Comparison of ENCODE assay signal across 8 cellular contexts in the genomic region with DNA sequence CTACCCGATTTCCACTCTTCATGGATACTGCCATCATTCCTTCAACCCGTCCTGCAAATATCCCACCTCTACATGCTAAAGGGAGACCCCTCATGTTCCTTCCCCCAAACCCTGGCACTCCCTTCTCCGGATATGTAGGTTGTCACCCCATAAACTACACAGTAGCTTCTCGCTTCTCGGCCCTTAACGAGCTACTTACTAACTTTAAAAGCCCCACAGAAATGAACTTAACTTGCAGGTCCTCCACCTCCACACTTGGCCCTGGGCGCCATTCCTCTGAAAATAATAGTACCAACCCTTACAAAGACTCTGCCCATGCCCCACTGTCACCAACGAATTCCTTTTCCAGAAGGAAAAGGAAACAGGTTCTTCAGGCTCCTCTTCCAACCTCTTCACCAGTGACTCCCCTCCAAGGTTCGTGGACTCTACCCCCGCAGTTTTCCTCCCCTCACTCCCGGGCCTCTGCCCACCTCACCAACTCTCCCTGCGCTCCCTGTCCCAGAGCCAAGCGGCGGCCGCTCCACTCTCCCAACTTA. TPM values are rescaled to one million over a fixed set of nuclear protein-coding genes. Genes with fewer than 3 reads are reported as not detected.
DNase-seq lines count a peak whose midpoint lies in the region; TF ChIP-seq lines count a peak whose summit lies in the region.

No MANE protein-coding gene starts in this region.

- peaks cover 9% of the 10 kb centered on the region for H3K36me3 ChIP-seq in mesodermal cell (ENCODE audit: control insufficient read depth, insufficient read depth, low read length)

- CTCF ChIA-PET in MCF 10A (lab: Yijun Ruan, JAX) = interaction anchor here (1.0 to 1.3 kb wide), 2 partner anchors 40 to 61 kb away, joined by 3 to 4 read pairs; no protein-coding TSS in a partner anchor

- peak overlapping the region; percentile 81 for H3K27ac Mint-ChIP-seq in HFFc6
- peak overlapping the region; percentile 94 for H3K27ac Mint-ChIP-seq in MCF 10A (ENCODE audit: low read depth, unreplicated experiment)

- no TSS peak for BruUV-seq in MCF 10A (replicated peaks; lab: Mats Ljungman, UMichigan)

- intact Hi-C loops in MCF 10A (cut with micrococcal nuclease) = no loop called here

- H3K4me3 Mint-ChIP-seq in HFFc6 (peak overlapping the region; percentile 99), MCF 10A (ENCODE audit: unreplicated experiment) (peak overlapping the region; percentile 100)

- peak overlapping the region; percentile 99 for H3K4me3 ChIP-seq in mesodermal cell (ENCODE audit: extremely low read depth, insufficient read depth, low read length, poor library complexity, severe bottlenecking)

- H3K4me1 Mint-ChIP-seq in HFFc6 (ENCODE audit: low read depth) (peaks cover 35% of the 10 kb centered on the region), MCF 10A (ENCODE audit: insufficient read depth, unreplicated experiment) (peaks cover 39% of the 10 kb centered on the region)

- H3K27ac ChIP-seq in 22Rv1 = peak overlapping the region; percentile 76
- no peak overlapping the region for H3K27ac ChIP-seq in mesodermal cell (ENCODE audit: low read depth, low read length, severe bottlenecking)

- no peaks in the 10 kb centered on the region; the same call in 1 of the 2 replicates for H3K27me3 Mint-ChIP-seq in HFFc6 (ENCODE audit: insufficient read depth)
- H3K27me3 Mint-ChIP-seq in MCF 10A (ENCODE audit: insufficient read depth, unreplicated experiment) = no peaks in the 10 kb centered on the region

- H3K4me1 ChIP-seq in mesodermal cell (ENCODE audit: control insufficient read depth, insufficient read depth, low read length, poor library complexity, severe bottlenecking) = no peaks in the 10 kb centered on the region

- 23 to 26% methylated on average over 15 of the region's 15 CpGs for WGBS in mesodermal cell (ENCODE audit: insufficient coverage in 2 of 2), 2 experiments

- POLR2A ChIA-PET in MCF 10A (lab: Yijun Ruan, JAX) = interaction anchor here (0.6 to 3.3 kb wide), 11 partner anchors 11 to 69 kb away, joined by 3 to 13 read pairs (median 4); no protein-coding TSS in a partner anchor

- no peak for DNase-seq in HFFc6
- DNase-seq in MCF 10A (ENCODE audit: unreplicated experiment) = no peak
- DNase-seq in NCI-H2196 (lab: John Stamatoyannopoulos, UW; ENCODE audit: unreplicated experiment) = no peak
- DNase-seq in NCI-H1105 (lab: John Stamatoyannopoulos, UW) = no peak
- DNase-seq in HK-2 (ENCODE audit: unreplicated experiment) = no peak
- no peak for DNase-seq in NCI-H510A (lab: John Stamatoyannopoulos, UW)

- H3K9me3 ChIP-seq in mesodermal cell (ENCODE audit: control insufficient read depth, low read length) = no peaks in the 10 kb centered on the region

- no peaks in the 10 kb centered on the region for H3K9me3 Mint-ChIP-seq in HFFc6
- no peaks in the 10 kb centered on the region for H3K9me3 Mint-ChIP-seq in MCF 10A (ENCODE audit: unreplicated experiment)

- TF ChIP-seq CTCF in 22Rv1 (IDR thresholded peaks at IDR 0.05) (no peak), HFFc6 (IDR thresholded peaks at IDR 0.05) (no peak), MCF 10A (IDR thresholded peaks at IDR 0.05; ENCODE audit: unreplicated experiment) (no peak)

- peaks cover 9% of the 10 kb centered on the region; the same call in 1 of the 2 replicates for H3K36me3 Mint-ChIP-seq in HFFc6 (ENCODE audit: low read depth)
- H3K36me3 Mint-ChIP-seq in MCF 10A (ENCODE audit: insufficient read depth, unreplicated experiment) = peaks cover 7% of the 10 kb centered on the region

RNA-seq across cellular contexts. Expression of gene SPPL3, which starts 1.2 kb away (rescaled TPM):
- 10 to 100 TPM; 35.3 to 59.1 (median 47.1) TPM for total RNA-seq in HFFc6 (2021; fragmentation: NEBNext Ultra II Directional; extraction: Animal tissue kit (Norgen Biotek cat#: 25700))
- total RNA-seq in MCF 10A (2022) = 32.6 and 43.7 TPM in 2 replicates
- 53.5 TPM for polyA plus RNA-seq in mesodermal cell (2013, experiment 1 of 2)
- polyA plus RNA-seq in mesodermal cell (2013, experiment 2 of 2) = 53.3 TPM
